In genomic region chr13:94967183-94968039, GRCh38 we compare ENCODE assay signal across 8 cellular contexts.
DNase-seq lines count a peak whose midpoint lies in the region; ATAC-seq and TF ChIP-seq lines count a peak whose summit lies in the region.

No MANE protein-coding gene starts in this region.

- H2AFZ ChIP-seq in smooth muscle cell (ENCODE audit: low read depth): peak overlapping the region; percentile 81

- H3K27me3 ChIP-seq in iPS DF 6.9 (ENCODE audit: control insufficient read depth, insufficient read depth, low read length): no peaks in the 10 kb centered on the region; the same call in 1 of the 2 replicates
- peaks cover 84% of the 10 kb centered on the region for H3K27me3 ChIP-seq in smooth muscle cell (ENCODE audit: low read depth)

- no peaks in the 10 kb centered on the region for H3K79me2 ChIP-seq in smooth muscle cell (ENCODE audit: low read depth)

- H3K4me1 ChIP-seq in iPS DF 6.9 (ENCODE audit: control insufficient read depth, insufficient read depth, low read length) (no peaks in the 10 kb centered on the region), smooth muscle cell (ENCODE audit: low read depth) (peaks cover 47% of the 10 kb centered on the region)

- H3K36me3 Mint-ChIP-seq in HFFc6 (ENCODE audit: low read depth): no peaks in the 10 kb centered on the region
- no peaks in the 10 kb centered on the region for H3K36me3 Mint-ChIP-seq in activated T-cell treated with anti-CD3 and anti-CD28 coated beads, Interleukin-2, amount 50 U/mL, for 4 hours (ENCODE audit: insufficient read depth)
- H3K36me3 Mint-ChIP-seq in effector memory CD8-positive, alpha-beta T cell (ENCODE audit: insufficient read depth): no peaks in the 10 kb centered on the region

- H3K9me3 Mint-ChIP-seq in HFFc6: no peaks in the 10 kb centered on the region
- H3K9me3 Mint-ChIP-seq in activated T-cell treated with anti-CD3 and anti-CD28 coated beads, Interleukin-2, amount 50 U/mL, for 4 hours: no peaks in the 10 kb centered on the region
- H3K9me3 Mint-ChIP-seq in effector memory CD8-positive, alpha-beta T cell: no peaks in the 10 kb centered on the region

- no peak overlapping the region for H3K27ac ChIP-seq in iPS DF 6.9 (ENCODE audit: low read length)
- no peak overlapping the region for H3K27ac ChIP-seq in smooth muscle cell (ENCODE audit: low read depth)

- peaks cover 16% of the 10 kb centered on the region for H3K4me1 Mint-ChIP-seq in HFFc6 (ENCODE audit: low read depth)
- peaks cover 8% of the 10 kb centered on the region for H3K4me1 Mint-ChIP-seq in activated T-cell treated with anti-CD3 and anti-CD28 coated beads, Interleukin-2, amount 50 U/mL, for 4 hours (ENCODE audit: low read depth)
- H3K4me1 Mint-ChIP-seq in effector memory CD8-positive, alpha-beta T cell (ENCODE audit: low read depth in 2 of 2): no peaks in the 10 kb centered on the region

- DNase-seq in ELR (ENCODE audit: low read depth) (peak; percentile 37), HFFc6 (no peak), iPS DF 6.9 (ENCODE audit: low read depth, low spot score) (no peak), smooth muscle cell (lab: John Stamatoyannopoulos, UW; ENCODE audit: unreplicated experiment) (peak; percentile 2), NCI-H2107 treated with DMSO at 0.1 percent for 48 hours (lab: John Stamatoyannopoulos, UW; ENCODE audit: unreplicated experiment) (no peak)
- DNase-seq in activated T-cell treated with anti-CD3 and anti-CD28 coated beads, Interleukin-2, amount 50 U/mL, for 4 hours: no peak
- no peak for DNase-seq in effector memory CD8-positive, alpha-beta T cell

- H3K27me3 Mint-ChIP-seq in HFFc6 (ENCODE audit: insufficient read depth): peaks cover 37% of the 10 kb centered on the region
- H3K27me3 Mint-ChIP-seq in activated T-cell treated with anti-CD3 and anti-CD28 coated beads, Interleukin-2, amount 50 U/mL, for 4 hours (ENCODE audit: low read depth): peaks cover 61% of the 10 kb centered on the region
- H3K27me3 Mint-ChIP-seq in effector memory CD8-positive, alpha-beta T cell: peaks cover 57 to 68% of the 10 kb centered on the region in 2 donors

- no peak overlapping the region for H3K27ac Mint-ChIP-seq in HFFc6
- no peak overlapping the region for H3K27ac Mint-ChIP-seq in effector memory CD8-positive, alpha-beta T cell

- no peak overlapping the region for H3K9ac ChIP-seq in smooth muscle cell (ENCODE audit: low read depth)

- H3F3A ChIP-seq in smooth muscle cell (ENCODE audit: low read depth): no peaks in the 10 kb centered on the region

- peak overlapping the region; percentile 62; the same call in 1 of the 2 replicates for H3K4me3 Mint-ChIP-seq in HFFc6
- no peak overlapping the region for H3K4me3 Mint-ChIP-seq in activated T-cell treated with anti-CD3 and anti-CD28 coated beads, Interleukin-2, amount 50 U/mL, for 4 hours
- no peak overlapping the region for H3K4me3 Mint-ChIP-seq in effector memory CD8-positive, alpha-beta T cell

- no peaks in the 10 kb centered on the region for H4K20me1 ChIP-seq in smooth muscle cell (ENCODE audit: low read depth)

- peak; percentile 74 to 77 for ATAC-seq in activated T-cell treated with anti-CD3 and anti-CD28 coated beads, Interleukin-2, amount 50 U/mL, for 4 hours
- ATAC-seq in effector memory CD8-positive, alpha-beta T cell (replicated peaks): no peak
- no peak for ATAC-seq in GM19324 (IDR thresholded peaks at IDR 0.05; ENCODE audit: low FRiP score, unreplicated experiment)

- TF ChIP-seq CTCF in HFFc6 (IDR thresholded peaks at IDR 0.05) (no peak), smooth muscle cell (IDR thresholded peaks at IDR 0.05; ENCODE audit: borderline replicate concordance, insufficient read depth, poor library complexity, severe bottlenecking) (no peak)

- no peaks in the 10 kb centered on the region for H3K9me3 ChIP-seq in iPS DF 6.9 (ENCODE audit: control insufficient read depth, insufficient read depth, low read length)
- no peaks in the 10 kb centered on the region for H3K9me3 ChIP-seq in smooth muscle cell (replicated peaks; ENCODE audit: low read depth)

- H3K36me3 ChIP-seq in iPS DF 6.9 (ENCODE audit: control insufficient read depth, insufficient read depth, low read length) (no peaks in the 10 kb centered on the region), smooth muscle cell (ENCODE audit: low read depth) (no peaks in the 10 kb centered on the region)

- peak overlapping the region; percentile 94 for H3K4me2 ChIP-seq in smooth muscle cell

- H3K4me3 ChIP-seq in iPS DF 6.9 (ENCODE audit: low read length): peak overlapping the region; percentile 68; the same call in 1 of the 2 replicates
- H3K4me3 ChIP-seq in smooth muscle cell: peak overlapping the region; percentile 58

- WGBS in iPS DF 6.9 (ENCODE audit: insufficient coverage, insufficient read length): no CpG with 5 or more reads among the region's 61 CpGs
- 7% methylated on average over 50 of the region's 61 CpGs for WGBS in smooth muscle cell (ENCODE audit: low lambda C conversion rate)

Comparison
In these comparisons a context has a peak if more than half of its experiments do, and no peak if none do; other contexts are left out.
1. DNase-seq: peak in ELR (single experiment) and smooth muscle cell (single experiment); none in HFFc6 (single experiment), activated T-cell treated with anti-CD3 and anti-CD28 coated beads, Interleukin-2, amount 50 U/mL, for 4 hours (single experiment), iPS DF 6.9 (single experiment), effector memory CD8-positive, alpha-beta T cell (0 of 3) and NCI-H2107 treated with DMSO at 0.1 percent for 48 hours (single experiment).
2. ATAC-seq: peak in activated T-cell treated with anti-CD3 and anti-CD28 coated beads, Interleukin-2, amount 50 U/mL, for 4 hours (2 of 2); none in effector memory CD8-positive, alpha-beta T cell (single experiment) and GM19324 (single experiment).